Comparison of ENCODE assay signal across 8 cellular contexts in the genomic region with DNA sequence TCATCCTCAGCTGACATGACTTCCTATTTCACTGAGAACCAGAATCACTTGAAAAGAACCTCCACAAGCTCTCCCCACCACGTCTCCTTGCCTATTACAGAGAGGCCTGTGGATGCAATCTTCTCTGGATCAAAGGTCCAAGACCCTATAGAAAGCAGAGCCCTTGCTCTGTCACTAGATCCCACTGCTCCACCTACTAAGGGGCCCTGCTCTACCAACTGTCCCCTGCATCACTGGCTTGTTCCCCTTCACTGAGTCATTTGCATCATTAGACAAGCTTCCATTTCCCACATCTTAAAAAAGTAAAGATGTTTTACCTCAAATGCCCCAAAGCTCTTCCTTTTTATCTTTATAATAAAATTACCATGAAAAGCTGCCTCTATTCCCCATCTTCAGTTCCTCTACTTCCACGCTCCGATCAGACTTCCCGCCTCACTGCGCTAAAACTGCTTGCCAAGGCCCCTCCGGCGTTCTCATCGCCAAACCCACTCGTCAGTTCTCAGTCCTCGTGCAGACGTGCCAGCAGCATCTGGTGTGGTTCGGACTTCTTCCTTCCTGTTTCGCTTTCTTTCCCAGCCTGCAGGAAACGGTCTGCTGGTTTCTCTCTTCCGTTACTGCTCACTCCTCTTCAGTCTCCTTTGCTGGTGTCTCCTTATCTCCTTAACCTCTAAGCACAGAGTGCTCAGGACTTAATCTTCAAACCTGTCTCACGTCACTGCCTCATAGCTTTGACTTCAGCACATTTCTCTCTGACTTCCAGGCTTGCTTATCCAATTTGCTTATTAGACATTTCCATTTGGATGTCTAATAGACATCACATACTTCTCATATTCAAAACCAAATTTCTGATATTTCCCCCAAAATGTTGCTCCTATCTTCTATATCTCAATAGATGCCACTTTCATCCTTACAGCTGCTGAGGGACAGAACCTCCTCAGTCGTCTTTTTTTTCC. TPM values are rescaled to one million over a fixed set of nuclear protein-coding genes. Genes with fewer than 3 reads are reported as not detected.
A peak's percentile ranks its signal among the peaks of the same experiment; 100 is the strongest.
DNase-seq lines count a peak whose midpoint lies in the region; ATAC-seq, FAIRE-seq and TF ChIP-seq lines count a peak whose summit lies in the region.

No MANE protein-coding gene starts in this region.

- no peak overlapping the region; the same call in 1 of the 2 replicates for H3K18ac ChIP-seq in IMR-90 (ENCODE audit: low read depth, low read length)

- CTCF ChIA-PET in CD4-positive, alpha-beta memory T cell (lab: Charles Lee; ENCODE audit: partially characterized antibody): interaction anchor here (1.0 to 1.7 kb wide), 10 partner anchors 9 to 91 kb away, joined by 3 to 10 read pairs (median 4); no protein-coding TSS in a partner anchor
- CTCF ChIA-PET in IMR-90 (lab: Yijun Ruan, JAX) (no interaction called here), endothelial cell of umbilical vein (lab: Charles Lee) (interaction anchor here (1.0 to 1.7 kb wide), 2 partner anchors 40 to 88 kb away, joined by 3 to 9 read pairs; partner anchors contain the start of gene RCBTB2)

- peak overlapping the region; percentile 63 to 70 for H3K4me3 ChIP-seq in CD4-positive, alpha-beta memory T cell (ENCODE audit: low read length in 2 of 2)
- peak overlapping the region; percentile 30; the same call in 1 of the 2 replicates for H3K4me3 ChIP-seq in IMR-90 (ENCODE audit: insufficient read depth, low read depth, low read length)
- peak overlapping the region in 1 of 3 experiments; percentile 23 for H3K4me3 ChIP-seq in endothelial cell of umbilical vein (replicated peaks in 1 of 3; ENCODE audit: insufficient read depth in 1 of 3, low read depth in 1 of 3, low read length in 3 of 3)
- peak overlapping the region in 1 of 4 donors; percentile 30 for H3K4me3 ChIP-seq in transverse colon

- no peak overlapping the region for H3K56ac ChIP-seq in IMR-90 (ENCODE audit: extremely low read depth, insufficient read depth, low read length)

- 89% methylated on average over 10 of the region's 17 CpGs; no CpG with 5 or more reads in 1 of the 2 experiments for WGBS in IMR-90 (ENCODE audit: extremely low coverage in 2 of 2, insufficient read length in 1 of 2), 2 experiments
- 58 to 59% methylated on average over 16 to 17 of the region's 17 CpGs for WGBS in transverse colon (ENCODE audit: low coverage in 1 of 2), 2 donors

- DNase-seq in CD4-positive, alpha-beta memory T cell: peak; percentile 77 to 85 (median 81)
- DNase-seq in GM20000 (ENCODE audit: low spot score): peak; percentile 52
- DNase-seq in IMR-90: peak; percentile 18
- peak; percentile 58 for DNase-seq in activated CD4-positive, alpha-beta T cell treated with anti-CD3 and anti-CD28 coated beads, Interleukin-2, amount 50 U/mL, for 1 hour
- DNase-seq in endothelial cell of umbilical vein (ENCODE audit: low read depth, low spot score): peak; percentile 87
- DNase-seq in occipital lobe (lab: John Stamatoyannopoulos, UW): peak; percentile 42
- DNase-seq in transverse colon: peak; percentile 69
- no peak for DNase-seq in DMS 273 treated with DMSO at 0.1 percent for 48 hours (lab: John Stamatoyannopoulos, UW)

- H3K9ac ChIP-seq in IMR-90 (ENCODE audit: low read depth, low read length): no peak overlapping the region
- H3K9ac ChIP-seq in endothelial cell of umbilical vein (replicated peaks; ENCODE audit: extremely low read depth, insufficient read depth, low read length): no peak overlapping the region

- H3K27me3 ChIP-seq in CD4-positive, alpha-beta memory T cell (ENCODE audit: insufficient read depth, low read length): no peaks in the 10 kb centered on the region
- H3K27me3 ChIP-seq in IMR-90 (ENCODE audit: control insufficient read depth, insufficient read depth, low read length): no peaks in the 10 kb centered on the region
- no peaks in the 10 kb centered on the region for H3K27me3 ChIP-seq in endothelial cell of umbilical vein (ENCODE audit: control insufficient read depth in 2 of 2, insufficient read depth in 2 of 2, low read length in 2 of 2)
- H3K27me3 ChIP-seq in transverse colon: no peaks in the 10 kb centered on the region

- TF ChIP-seq CTCF in GM20000 (IDR thresholded peaks at IDR 0.05; ENCODE audit: extremely low read depth, missing control alignments) (no peak), IMR-90 (conservative IDR thresholded peaks at IDR 0.05; ENCODE audit: low read depth, low read length) (no peak), endothelial cell of umbilical vein (IDR thresholded peaks at IDR 0.05; ENCODE audit: extremely low read depth in 1 of 2, insufficient read depth in 1 of 2, low read depth in 1 of 2, low read length in 2 of 2) (no peak), transverse colon (IDR thresholded peaks at IDR 0.05) (no peak)

- peak; percentile 92 for FAIRE-seq in endothelial cell of umbilical vein (lab: Jason Lieb, UNC)

- BruUV-seq in IMR-90 (replicated peaks; lab: Mats Ljungman, UMichigan) (no TSS peak), endothelial cell of umbilical vein (replicated peaks; lab: Mats Ljungman, UMichigan) (TSS peak; percentile 36)

- no peak overlapping the region for H3K4me3 Mint-ChIP-seq in CD4-positive, alpha-beta memory T cell

- TF ChIP-seq POLR2A in IMR-90 (IDR thresholded peaks at IDR 0.05; ENCODE audit: low read depth, low read length) (no peak), endothelial cell of umbilical vein (IDR thresholded peaks at IDR 0.05; ENCODE audit: low read depth, low read length) (peak; percentile 39), transverse colon (IDR thresholded peaks at IDR 0.05) (peak; percentile 51)

- POLR2A ChIA-PET in CD4-positive, alpha-beta memory T cell (lab: Charles Lee; ENCODE audit: partially characterized antibody): interaction anchor here (0.7 to 7.0 kb wide), 26 partner anchors 9 to 365 kb away, joined by 3 to 113 read pairs (median 6); partner anchors contain the start of genes LPAR6, RB1 and RCBTB2
- POLR2A ChIA-PET in IMR-90 (lab: Charles Lee; ENCODE audit: unreplicated experiment): interaction anchor here (0.9 kb wide), 1 partner anchor 116 kb away, joined by 12 read pairs; no protein-coding TSS in a partner anchor
- POLR2A ChIA-PET in endothelial cell of umbilical vein (lab: Charles Lee): interaction anchor here (1.2 kb wide), 1 partner anchor 40 kb away, joined by 3 read pairs; the partner anchor contains the start of gene RCBTB2

- H4K91ac ChIP-seq in IMR-90 (ENCODE audit: insufficient read depth, low read depth, low read length): no peak overlapping the region

- TF ChIP-seq RAD21 in IMR-90 (IDR thresholded peaks at IDR 0.05; ENCODE audit: low read length): no peak

- no peaks in the 10 kb centered on the region for H3K9me3 ChIP-seq in CD4-positive, alpha-beta memory T cell (ENCODE audit: control insufficient read depth in 1 of 2, low read length in 2 of 2)
- H3K9me3 ChIP-seq in IMR-90 (ENCODE audit: control insufficient read depth, insufficient read depth, low read length) (no peaks in the 10 kb centered on the region), endothelial cell of umbilical vein (replicated peaks; ENCODE audit: control insufficient read depth, insufficient read depth, low read length) (no peaks in the 10 kb centered on the region), transverse colon (no peaks in the 10 kb centered on the region)

- H3K79me2 ChIP-seq in endothelial cell of umbilical vein (ENCODE audit: control insufficient read depth, insufficient read depth, low read length): no peaks in the 10 kb centered on the region

- H2BK20ac ChIP-seq in IMR-90 (ENCODE audit: low read depth, low read length): no peak overlapping the region

- no peak for ATAC-seq in IMR-90 (ENCODE audit: low read depth)

- peak overlapping the region in 1 of 2 experiments; percentile 28; a peak in 1 of 4 replicates for H4K8ac ChIP-seq in IMR-90 (ENCODE audit: low read depth in 2 of 2, low read length in 2 of 2)

- dilution Hi-C loops in IMR-90 (cut with HindIII; ENCODE audit: low sequenced_read_pairs, unreplicated experiment) (no loop called here), endothelial cell of umbilical vein (cut with MboI; ENCODE audit: extremely low pct_ligation_motif_present, low sequenced_read_pairs) (no loop called here)

- no peak overlapping the region for H3K4ac ChIP-seq in IMR-90 (ENCODE audit: low read depth, low read length)

- H2AK5ac ChIP-seq in IMR-90 (ENCODE audit: low read depth, low read length): no peak overlapping the region

- in situ Hi-C loops in IMR-90 (cut with MboI; ENCODE audit: low sequenced_read_pairs): no loop called here
- in situ Hi-C loops in transverse colon (cut with MboI; ENCODE audit: low pct_ligation_motif_present in 1 of 4, low pct_unique_long_range_greater_than_20kb in 1 of 4, low sequenced_read_pairs in 3 of 4): no loop called here

- H3K23ac ChIP-seq in IMR-90 (ENCODE audit: low read depth, low read length): no peak overlapping the region

- H2AFZ ChIP-seq in IMR-90 (replicated peaks; ENCODE audit: low read length, poor library complexity) (peak overlapping the region; percentile 9), endothelial cell of umbilical vein (ENCODE audit: low read depth, low read length) (peak overlapping the region; percentile 66)

- peaks cover 32 to 52% (median 46%) of the 10 kb centered on the region in 4 donors for H3K4me1 Mint-ChIP-seq in CD4-positive, alpha-beta memory T cell

- H3K79me1 ChIP-seq in IMR-90 (ENCODE audit: low read depth in 1 of 2, low read length in 2 of 2): no peaks in the 10 kb centered on the region

- H4K20me1 ChIP-seq in IMR-90 (ENCODE audit: insufficient read depth, low read length) (no peaks in the 10 kb centered on the region), endothelial cell of umbilical vein (replicated peaks; ENCODE audit: control insufficient read depth, extremely low read depth, insufficient read depth, low read length) (no peaks in the 10 kb centered on the region)

- no peak for TF ChIP-seq EP300 in transverse colon (IDR thresholded peaks at IDR 0.05; ENCODE audit: low read depth)

- intact Hi-C loops in CD4-positive, alpha-beta memory T cell (cut with micrococcal nuclease): loop anchor here (1.0 to 5.0 kb wide), 6 partner anchors 13 to 618 kb away; no protein-coding TSS in a partner anchor
- intact Hi-C loops in IMR-90 (cut with micrococcal nuclease) (no loop called here), endothelial cell of umbilical vein (cut with micrococcal nuclease) (no loop called here), transverse colon (cut with DNase I; ENCODE audit: low total_unique reads) (no loop called here)

- peak overlapping the region; percentile 74 for H3K27ac ChIP-seq in CD4-positive, alpha-beta memory T cell (ENCODE audit: low read depth, low read length)
- no peak overlapping the region for H3K27ac ChIP-seq in IMR-90 (ENCODE audit: insufficient read depth, low read length)
- H3K27ac ChIP-seq in endothelial cell of umbilical vein (ENCODE audit: insufficient read depth, low read depth, low read length): peak overlapping the region; percentile 54
- H3K27ac ChIP-seq in transverse colon: peak overlapping the region; percentile 64 to 73 (median 70)

- peaks cover 9 to 16% of the 10 kb centered on the region in 2 donors for H3K36me3 Mint-ChIP-seq in CD4-positive, alpha-beta memory T cell

- H2BK15ac ChIP-seq in IMR-90 (ENCODE audit: low read depth, low read length): no peak overlapping the region

- no peaks in the 10 kb centered on the region; the same call in 1 of the 2 replicates for H3K9me1 ChIP-seq in IMR-90 (ENCODE audit: insufficient read depth, low read length)
- no peaks in the 10 kb centered on the region for H3K9me1 ChIP-seq in endothelial cell of umbilical vein (replicated peaks; ENCODE audit: control insufficient read depth, extremely low read depth, insufficient read depth, low read length)

- peaks cover 0 to 5% (median 0%) of the 10 kb centered on the region in 8 donors for H3K9me3 Mint-ChIP-seq in CD4-positive, alpha-beta memory T cell

- peak overlapping the region; percentile 37; the same call in 1 of the 2 replicates for H3K4me2 ChIP-seq in IMR-90 (ENCODE audit: low read depth, low read length)
- peak overlapping the region; percentile 88 for H3K4me2 ChIP-seq in endothelial cell of umbilical vein (ENCODE audit: insufficient read depth, low read length)

- H3K14ac ChIP-seq in IMR-90 (replicated peaks; ENCODE audit: low read depth, low read length): no peak overlapping the region

- H3K36me3 ChIP-seq in CD4-positive, alpha-beta memory T cell (ENCODE audit: insufficient read depth, low read length): no peaks in the 10 kb centered on the region
- H3K36me3 ChIP-seq in IMR-90 (ENCODE audit: control insufficient read depth, insufficient read depth, low read length) (no peaks in the 10 kb centered on the region), endothelial cell of umbilical vein (ENCODE audit: control insufficient read depth in 2 of 2, extremely low read depth in 1 of 2, insufficient read depth in 2 of 2, low read length in 2 of 2) (no peaks in the 10 kb centered on the region), transverse colon (no peaks in the 10 kb centered on the region)

- no peak overlapping the region for H4K5ac ChIP-seq in IMR-90 (ENCODE audit: low read depth, low read length)

- H2AK9ac ChIP-seq in IMR-90 (replicated peaks; ENCODE audit: low read depth, low read length, poor library complexity): no peak overlapping the region

- no peak overlapping the region for H3K27ac Mint-ChIP-seq in CD4-positive, alpha-beta memory T cell

- H3K4me1 ChIP-seq in CD4-positive, alpha-beta memory T cell (ENCODE audit: insufficient read depth, low read length): peaks cover 100% of the 10 kb centered on the region
- H3K4me1 ChIP-seq in IMR-90 (ENCODE audit: control insufficient read depth, insufficient read depth, low read length) (no peaks in the 10 kb centered on the region), endothelial cell of umbilical vein (ENCODE audit: control insufficient read depth, extremely low read depth, insufficient read depth, low read length) (peaks cover 50% of the 10 kb centered on the region), transverse colon (peaks cover 0 to 4% (median 0%) of the 10 kb centered on the region in 4 donors)

- H2BK5ac ChIP-seq in IMR-90 (ENCODE audit: low read depth, low read length, poor library complexity, severe bottlenecking): no peak overlapping the region

- H2BK120ac ChIP-seq in IMR-90 (ENCODE audit: low read depth, low read length): no peak overlapping the region

- H3K27me3 Mint-ChIP-seq in CD4-positive, alpha-beta memory T cell: no peaks in the 10 kb centered on the region

RNA-seq across cellular contexts. Expression of gene RCBTB2, which starts 40.5 kb away (rescaled TPM):
- 10 to 100 TPM; 23.9 to 25.7 TPM for total RNA-seq in CD4-positive, alpha-beta memory T cell
- 10 to 100 TPM; 33.7 to 46.5 TPM for polyA plus RNA-seq in CD4-positive, alpha-beta memory T cell
- total RNA-seq in IMR-90 (2012; rRNA removed) (5.2 and 5.3 TPM in 2 replicates), endothelial cell of umbilical vein (9.9 and 12.6 TPM in 2 replicates), occipital lobe (45.2 TPM), transverse colon (1 to 10 TPM; 5.2 to 8.1 (median 6.1) TPM)
- polyA plus RNA-seq in IMR-90 (2012; rRNA removed) (3.0 and 4.0 TPM in 2 replicates), endothelial cell of umbilical vein (8.6 and 10.7 TPM in 2 replicates)
- polyA plus RNA-seq in IMR-90 (2012; cell fraction: cytosol; rRNA removed): 1.4 and 2.8 TPM in 2 replicates
- 1.9 and 5.6 TPM in 2 replicates for polyA plus RNA-seq in IMR-90 (2012; cell fraction: nucleus; rRNA removed; ENCODE audit: low replicate concordance)
- polyA plus RNA-seq in endothelial cell of umbilical vein (2011; cell fraction: cytosol; rRNA removed): 9.5 and 9.8 TPM in 2 replicates
- 15.4 and 19.8 TPM in 2 replicates for polyA plus RNA-seq in endothelial cell of umbilical vein (2011; cell fraction: nucleus; rRNA removed)
- 7.1 and 8.1 TPM in 2 replicates for polyA plus RNA-seq in endothelial cell of umbilical vein (2012)
- 15.1 and 15.9 TPM in 2 replicates for polyA minus RNA-seq in endothelial cell of umbilical vein
- polyA minus RNA-seq in endothelial cell of umbilical vein (2011; cell fraction: cytosol; rRNA and poly(A)+ RNA removed): 1.2 TPM
- polyA minus RNA-seq in endothelial cell of umbilical vein (2011; cell fraction: nucleus; rRNA and poly(A)+ RNA removed): 6.9 and 10.5 TPM in 2 replicates
